ENCODE assay signal across 1 cellular context in genomic region chr9:88291853-88292252, GRCh38.
A peak's percentile ranks its signal among the peaks of the same experiment; 100 is the strongest.
TF ChIP-seq lines count a peak whose summit lies in the region.

No MANE protein-coding gene starts in this region.

TF ChIP-seq in K562, 482 proteins besides CTCF, POLR2A, EP300 and RAD21 (continued from another document):
- TF ChIP-seq NKRF (IDR thresholded peaks at IDR 0.05; ENCODE audit: borderline replicate concordance) (no peak), ZFX (CRISPR knock-in tag; IDR thresholded peaks at IDR 0.05) (no peak), ZNF639 (CRISPR knock-in tag; conservative IDR thresholded peaks at IDR 0.05 in 1 of 2, IDR thresholded peaks at IDR 0.05 in 1 of 2) (peak in 1 of 2 experiments; percentile 51; a peak in 1 of 4 replicates), PYGO2 (tag; IDR thresholded peaks at IDR 0.05) (peak; percentile 13; the same call in 1 of the 2 replicates), HIVEP1 (CRISPR knock-in tag; IDR thresholded peaks at IDR 0.05) (no peak), ZKSCAN8 (CRISPR knock-in tag; IDR thresholded peaks at IDR 0.05) (peak; percentile 28; the same call in 1 of the 2 replicates), SOX6 (IDR thresholded peaks at IDR 0.05) (peak; percentile 83), RBM25 (IDR thresholded peaks at IDR 0.05; ENCODE audit: low read depth, low read length, severe bottlenecking) (no peak), CREB5 (CRISPR knock-in tag; IDR thresholded peaks at IDR 0.05) (no peak), CBFA2T3 (IDR thresholded peaks at IDR 0.05) (peak; percentile 91), PTTG1 (tag; IDR thresholded peaks at IDR 0.05; ENCODE audit: low read depth) (no peak), TCF3 (CRISPR knock-in tag; IDR thresholded peaks at IDR 0.05) (peak; percentile 82), CCNT2 (IDR thresholded peaks at IDR 0.05; ENCODE audit: borderline replicate concordance, extremely low read depth, insufficient read length, low read depth, low read length) (peak; percentile 73), ZBTB33 (CRISPR knock-in tag; IDR thresholded peaks at IDR 0.05) (no peak), TAL1 (IDR thresholded peaks at IDR 0.05) (peak; percentile 96), PKNOX1 (IDR thresholded peaks at IDR 0.05) (peak; percentile 45), SIX5 (IDR thresholded peaks at IDR 0.05; ENCODE audit: borderline replicate concordance in 1 of 2, insufficient read depth in 1 of 2, low read depth in 1 of 2, low read length in 2 of 2) (no peak), RNF2 (IDR thresholded peaks at IDR 0.05) (no peak), SMARCA5 (IDR thresholded peaks at IDR 0.05) (no peak), CC2D1A (IDR thresholded peaks at IDR 0.05) (0 out of 2 replicates have a peak, but pooled peaks have one; percentile 22), FOXA3 (CRISPR knock-in tag; conservative IDR thresholded peaks at IDR 0.05 in 1 of 2, IDR thresholded peaks at IDR 0.05 in 1 of 2) (0 out of 4 replicates have a peak, but pooled peaks of 1 of the 2 experiments have one; percentile 9), ZNF584 (CRISPR knock-in tag; IDR thresholded peaks at IDR 0.05; ENCODE audit: low read depth) (peak; percentile 47; the same call in 1 of the 2 replicates), RBM14 (IDR thresholded peaks at IDR 0.05; ENCODE audit: borderline replicate concordance, insufficient read depth, low read depth, low read length) (no peak), FOSL1 (tag; conservative IDR thresholded peaks at IDR 0.05) (peak; percentile 73), STAT5A (IDR thresholded peaks at IDR 0.05; ENCODE audit: borderline replicate concordance, low read length) (peak; percentile 56; the same call in 1 of the 2 replicates), TEAD4 (IDR thresholded peaks at IDR 0.05; ENCODE audit: low read length) (peak; percentile 95), TEAD4 (CRISPR knock-in tag; IDR thresholded peaks at IDR 0.05; ENCODE audit: borderline replicate concordance) (no peak), CBFA2T2 (conservative IDR thresholded peaks at IDR 0.05) (peak; percentile 94), SFPQ (IDR thresholded peaks at IDR 0.05; ENCODE audit: low read depth, low read length) (no peak), MEF2D (tag; conservative IDR thresholded peaks at IDR 0.05; ENCODE audit: low read depth) (peak; percentile 94), ZNF395 (CRISPR knock-in tag; IDR thresholded peaks at IDR 0.05) (peak; percentile 76; the same call in 1 of the 2 replicates), TBL1XR1 (IDR thresholded peaks at IDR 0.05; ENCODE audit: low read length in 2 of 2) (peak in 1 of 2 experiments; percentile 33; a peak in 1 of 4 replicates), ZNF175 (CRISPR knock-in tag; IDR thresholded peaks at IDR 0.05; ENCODE audit: low read depth) (peak; percentile 84), PML (IDR thresholded peaks at IDR 0.05; ENCODE audit: low read length) (peak; percentile 85; the same call in 1 of the 2 replicates), ZBTB11 (CRISPR knock-in tag; IDR thresholded peaks at IDR 0.05) (peak in 1 of 3 experiments; percentile 58; a peak in 1 of 6 replicates), ZNF644 (tag; IDR thresholded peaks at IDR 0.05; ENCODE audit: low read depth) (0 out of 2 replicates have a peak, but pooled peaks have one; percentile 62), MCM2 (IDR thresholded peaks at IDR 0.05; ENCODE audit: low read depth) (no peak), BACH1 (tag; IDR thresholded peaks at IDR 0.05) (no peak), EGR1 (conservative IDR thresholded peaks at IDR 0.05) (no peak), NCOR1 (IDR thresholded peaks at IDR 0.05) (peak; percentile 78), ZFP91 (CRISPR knock-in tag; IDR thresholded peaks at IDR 0.05) (no peak), CHCHD3 (CRISPR knock-in tag; IDR thresholded peaks at IDR 0.05) (no peak), RCOR1 (IDR thresholded peaks at IDR 0.05; ENCODE audit: borderline replicate concordance in 1 of 2, low read depth in 2 of 2, low read length in 2 of 2) (peak in 1 of 2 experiments; percentile 38; a peak in 1 of 4 replicates), XRCC5 (IDR thresholded peaks at IDR 0.05; ENCODE audit: low read depth, low read length) (no peak), MTA2 (IDR thresholded peaks at IDR 0.05; ENCODE audit: low read depth) (peak; percentile 84), MBD2 (IDR thresholded peaks at IDR 0.05; ENCODE audit: borderline replicate concordance, low read depth) (no peak), SMARCC2 (IDR thresholded peaks at IDR 0.05; ENCODE audit: low read depth) (no peak), RFX7 (CRISPR knock-in tag; IDR thresholded peaks at IDR 0.05) (no peak), ARID1B (IDR thresholded peaks at IDR 0.05) (peak; percentile 92), ZNF134 (CRISPR knock-in tag; conservative IDR thresholded peaks at IDR 0.05) (no peak), GATAD2B (IDR thresholded peaks at IDR 0.05; ENCODE audit: borderline replicate concordance) (no peak), DPF2 (IDR thresholded peaks at IDR 0.05) (peak; percentile 44; the same call in 1 of the 2 replicates), SNAPC5 (CRISPR knock-in tag; IDR thresholded peaks at IDR 0.05) (no peak)
